ENCODE assay signal across 2 cellular contexts in the genomic region with DNA sequence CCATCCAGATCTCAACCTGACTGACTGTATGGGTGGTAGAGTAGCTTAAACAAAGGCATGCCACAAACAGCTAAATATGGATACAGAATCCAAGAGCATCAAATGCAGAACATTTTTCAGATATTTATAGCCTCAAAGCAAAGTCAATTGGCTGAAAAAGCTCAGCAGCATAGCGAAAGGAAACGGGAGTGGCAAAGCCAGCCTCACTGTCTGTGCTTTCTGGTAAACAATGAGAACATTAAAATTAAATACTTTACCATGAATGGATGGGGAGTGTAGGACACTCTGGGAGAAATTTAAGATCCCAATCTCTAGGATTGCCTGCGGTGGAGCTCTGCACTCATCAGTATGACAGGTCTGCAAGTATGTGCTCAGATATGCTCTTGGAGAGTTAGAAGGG.
TF ChIP-seq lines count a peak whose summit lies in the region.

No MANE protein-coding gene starts in this region.

TF ChIP-seq in SK-N-SH, 30 proteins besides CTCF, POLR2A, EP300 and RAD21:
- TF ChIP-seq RCOR1 (IDR thresholded peaks at IDR 0.05; ENCODE audit: low read length) (peak; percentile 32; the same call in 1 of the 2 replicates), GATA2 (CRISPR knock-in tag; IDR thresholded peaks at IDR 0.05) (peak; percentile 39; the same call in 1 of the 2 replicates), TCF12 (IDR thresholded peaks at IDR 0.05) (no peak), TAF1 (IDR thresholded peaks at IDR 0.05; ENCODE audit: borderline replicate concordance, low read depth, low read length) (no peak)
- TF ChIP-seq, protein P1, sequence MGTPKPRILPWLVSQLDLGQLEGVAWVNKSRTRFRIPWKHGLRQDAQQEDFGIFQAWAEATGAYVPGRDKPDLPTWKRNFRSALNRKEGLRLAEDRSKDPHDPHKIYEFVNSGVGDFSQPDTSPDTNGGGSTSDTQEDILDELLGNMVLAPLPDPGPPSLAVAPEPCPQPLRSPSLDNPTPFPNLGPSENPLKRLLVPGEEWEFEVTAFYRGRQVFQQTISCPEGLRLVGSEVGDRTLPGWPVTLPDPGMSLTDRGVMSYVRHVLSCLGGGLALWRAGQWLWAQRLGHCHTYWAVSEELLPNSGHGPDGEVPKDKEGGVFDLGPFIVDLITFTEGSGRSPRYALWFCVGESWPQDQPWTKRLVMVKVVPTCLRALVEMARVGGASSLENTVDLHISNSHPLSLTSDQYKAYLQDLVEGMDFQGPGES (IDR thresholded peaks at IDR 0.05; ENCODE audit: low read depth, low read length) = no peak

TF ChIP-seq in endothelial cell of umbilical vein, 7 proteins besides CTCF, POLR2A, EP300 and RAD21:
- no peak for TF ChIP-seq FOS (IDR thresholded peaks at IDR 0.05; ENCODE audit: borderline replicate concordance, insufficient read depth, low read length)
- no peak for TF ChIP-seq EZH2 (IDR thresholded peaks at IDR 0.05; ENCODE audit: borderline replicate concordance, low read depth, low read length, severe bottlenecking)
- no peak for TF ChIP-seq POLR2AphosphoS5 (IDR thresholded peaks at IDR 0.05; ENCODE audit: insufficient read depth, low read depth, low read length)
